Comparison of ENCODE assay signal across 18 cellular contexts in genomic region chr22:48863965-48864538, GRCh38.
"Had no signal": no experiment of that assay in that cellular context is flagged by ENCODE, and none has a peak within 500 bp of the region (broad histone marks: within the 10 kb centered on the region; RNA-seq: fewer than 3 reads in every experiment).

No MANE protein-coding gene starts in this region.

- ATAC-seq: effector memory CD8-positive, alpha-beta T cell; left lobe of liver; naive thymus-derived CD8-positive, alpha-beta T cell; pancreas; right lobe of liver; stimulated activated effector memory CD8-positive, alpha-beta T cell treated with anti-CD3 and anti-CD28 coated beads, Interleukin-12 subunit alpha, Interleukin-12 subunit beta, amount 100 ng/mL, for 72 hours had no signal

- H3K9me3 Mint-ChIP-seq: effector memory CD8-positive, alpha-beta T cell; naive thymus-derived CD8-positive, alpha-beta T cell; stimulated activated effector memory CD8-positive, alpha-beta T cell treated with anti-CD3 and anti-CD28 coated beads, Interleukin-12 subunit alpha, Interleukin-12 subunit beta, amount 100 ng/mL, for 72 hours had no signal

- H3K9me3 ChIP-seq: neutrophil, pancreas, right lobe of liver, stomach, thyroid gland had no signal

- H3K4me1 Mint-ChIP-seq: naive thymus-derived CD8-positive, alpha-beta T cell; stimulated activated effector memory CD8-positive, alpha-beta T cell treated with anti-CD3 and anti-CD28 coated beads, Interleukin-12 subunit alpha, Interleukin-12 subunit beta, amount 100 ng/mL, for 72 hours had no signal

- H3K36me3 ChIP-seq: neutrophil, pancreas, right lobe of liver, stomach, thyroid gland had no signal

- H3K27me3 ChIP-seq: right lobe of liver, thyroid gland had no signal

- H3K27ac Mint-ChIP-seq: effector memory CD8-positive, alpha-beta T cell; naive thymus-derived CD8-positive, alpha-beta T cell; progenitor cell of endocrine pancreas; stimulated activated effector memory CD8-positive, alpha-beta T cell treated with anti-CD3 and anti-CD28 coated beads, Interleukin-12 subunit alpha, Interleukin-12 subunit beta, amount 100 ng/mL, for 72 hours had no signal

- H3K4me1 ChIP-seq: pancreas, right lobe of liver, stomach, thyroid gland had no signal

- H3K4me3 ChIP-seq: pancreas, right lobe of liver, smooth muscle cell, stomach, thyroid gland had no signal

- H3K36me3 Mint-ChIP-seq: naive thymus-derived CD8-positive, alpha-beta T cell; stimulated activated effector memory CD8-positive, alpha-beta T cell treated with anti-CD3 and anti-CD28 coated beads, Interleukin-12 subunit alpha, Interleukin-12 subunit beta, amount 100 ng/mL, for 72 hours had no signal

- DNase-seq: cortex of kidney; effector memory CD8-positive, alpha-beta T cell; mammary epithelial cell; mesendoderm; naive thymus-derived CD8-positive, alpha-beta T cell; stimulated activated CD4-positive, alpha-beta T cell treated with anti-CD3 and anti-CD28 coated beads, Interleukin-2, amount 100 ng/mL, for 24 hours; stimulated activated CD4-positive, alpha-beta T cell treated with anti-CD3 and anti-CD28 coated beads, Interleukin-4, amount 100 ng/mL, for 24 hours; stimulated activated naive CD4-positive, alpha-beta T cell treated with Interleukin-2 at 50 U/mL for 16 hours; stomach; thyroid gland; trophoblast cell had no signal

- H3K4me3 Mint-ChIP-seq: effector memory CD8-positive, alpha-beta T cell; naive thymus-derived CD8-positive, alpha-beta T cell; stimulated activated effector memory CD8-positive, alpha-beta T cell treated with anti-CD3 and anti-CD28 coated beads, Interleukin-12 subunit alpha, Interleukin-12 subunit beta, amount 100 ng/mL, for 72 hours had no signal

- H3K27ac ChIP-seq: neutrophil, pancreas, right lobe of liver, stomach, thyroid gland had no signal
